Comparison of ENCODE assay signal across 10 cellular contexts in the genomic region with DNA sequence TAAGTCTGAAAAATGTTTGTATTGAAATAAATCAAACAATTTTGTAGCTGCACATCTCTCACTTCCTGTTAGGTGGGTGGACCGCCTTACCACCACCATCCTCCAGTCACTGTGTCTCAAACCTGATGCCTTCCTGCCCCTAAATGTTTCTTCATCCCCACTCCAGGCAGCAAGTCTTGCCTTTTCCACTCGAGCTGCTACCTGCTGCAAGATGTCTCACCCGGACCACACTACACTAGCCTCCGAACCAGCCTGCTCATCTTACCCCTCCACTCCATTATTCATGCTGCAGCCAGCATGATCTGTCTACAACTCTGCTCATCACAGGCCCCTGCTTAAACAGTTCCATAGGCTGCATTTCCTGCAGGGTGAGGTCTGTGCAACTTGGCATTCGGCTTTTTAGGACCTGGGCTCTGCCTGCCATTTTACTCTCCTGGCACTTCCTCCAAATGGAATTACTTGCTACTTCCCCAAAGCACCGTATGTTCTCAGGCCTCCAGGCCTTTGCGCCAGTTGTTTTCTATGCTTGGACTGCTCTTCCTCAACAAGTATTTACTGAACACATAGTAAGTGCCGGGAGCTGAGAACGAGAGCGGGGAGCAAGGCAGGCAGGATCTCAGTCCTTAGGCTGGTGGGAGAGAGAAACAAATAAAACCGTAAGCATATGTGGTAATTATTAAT. TPM values are rescaled to one million over a fixed set of nuclear protein-coding genes. Genes with fewer than 3 reads are reported as not detected.
A peak's percentile ranks its signal among the peaks of the same experiment; 100 is the strongest.
DNase-seq lines count a peak whose midpoint lies in the region; ATAC-seq and TF ChIP-seq lines count a peak whose summit lies in the region.
"Had no signal": no experiment of that assay in that cellular context is flagged by ENCODE, and none has a peak within 500 bp of the region (broad histone marks: within the 10 kb centered on the region; RNA-seq: fewer than 3 reads in every experiment).

No MANE protein-coding gene starts in this region.

- H3K36me3 ChIP-seq in HCT116 (ENCODE audit: control insufficient read depth in 1 of 2, insufficient read depth in 2 of 2, low read length in 2 of 2): peaks cover 16 to 18% of the 10 kb centered on the region in 2 experiments; a peak in 3 of 4 replicates

- H3K36me3 Mint-ChIP-seq in T-helper 17 cell (ENCODE audit: low read depth): peaks cover 5% of the 10 kb centered on the region

- H3K4me1 ChIP-seq in HCT116 (ENCODE audit: control insufficient read depth in 1 of 2, insufficient read depth in 2 of 2, low read length in 2 of 2): peaks cover 11 to 20% of the 10 kb centered on the region in 2 experiments

- CTCF ChIA-PET in HCT116 (lab: Charles Lee): no interaction called here

- no peaks in the 10 kb centered on the region for H3K27me3 ChIP-seq in HCT116 (ENCODE audit: insufficient read depth, low read length)

- peaks cover 18% of the 10 kb centered on the region for H3K4me1 Mint-ChIP-seq in T-helper 17 cell

- H3K4me3 ChIP-seq in HCT116 (replicated peaks in 1 of 2; ENCODE audit: low read depth in 1 of 2, low read length in 2 of 2) (no peak overlapping the region), fibroblast of pulmonary artery (replicated peaks; ENCODE audit: low read depth, low read length) (peak overlapping the region; percentile 32), skeletal muscle cell (ENCODE audit: low read depth, low read length) (peak overlapping the region; percentile 50)

- TSS peak; percentile 31 for BruUV-seq in HCT116 (replicated peaks; lab: Mats Ljungman, UMichigan)

- peaks cover 4% of the 10 kb centered on the region for H3K27me3 Mint-ChIP-seq in T-helper 17 cell

- H3K27ac ChIP-seq in HCT116 (ENCODE audit: low read depth, low read length): no peak overlapping the region

- TF ChIP-seq CTCF in HCT116 (IDR thresholded peaks at IDR 0.05 in 2 of 3, conservative IDR thresholded peaks at IDR 0.05 in 1 of 3; ENCODE audit: borderline replicate concordance in 1 of 3, insufficient read depth in 1 of 3, low read depth in 2 of 3, low read length in 2 of 3) (no peak), fibroblast of pulmonary artery (IDR thresholded peaks at IDR 0.05; ENCODE audit: low read length, missing control alignments) (no peak)

- peak overlapping the region; percentile 82 for H3K4me3 Mint-ChIP-seq in T-helper 17 cell

- H3K9me2 ChIP-seq in HCT116 (ENCODE audit: insufficient read depth): no peaks in the 10 kb centered on the region

- intact Hi-C loops in HCT116 (cut with micrococcal nuclease): no loop called here

- ATAC-seq in HCT116 (no peak), T-helper 17 cell (peak; percentile 9), GM21576 (IDR thresholded peaks at IDR 0.05; ENCODE audit: unreplicated experiment) (no peak), GM21528 (IDR thresholded peaks at IDR 0.05; ENCODE audit: low FRiP score, unreplicated experiment) (no peak)

- TF ChIP-seq RAD21 in HCT116 (IDR thresholded peaks at IDR 0.05; ENCODE audit: low read depth): no peak

- RAD21 ChIA-PET in HCT116 (lab: Charles Lee; ENCODE audit: low non-redundant PET in 1 of 2, low total read pairs in 2 of 2, uncharacterized antibody in 2 of 2, unreplicated experiment in 2 of 2): no interaction called here

- no peaks in the 10 kb centered on the region for H4K20me1 ChIP-seq in HCT116 (ENCODE audit: insufficient read depth)

- H3K4me2 ChIP-seq in HCT116 (ENCODE audit: low read length): no peak overlapping the region

- no peak for DNase-seq in HCT116 (ENCODE audit: low read depth, low spot score)
- DNase-seq in T-helper 17 cell: no peak
- no peak for DNase-seq in fibroblast of pulmonary artery (ENCODE audit: low read depth)
- no peak for DNase-seq in skeletal muscle cell (ENCODE audit: low read depth)
- DNase-seq in NCI-H69 (lab: John Stamatoyannopoulos, UW): no peak
- DNase-seq in stimulated activated CD4-positive, alpha-beta T cell treated with anti-CD3 and anti-CD28 coated beads, Interleukin-4, amount 100 ng/mL, for 1 hour: no peak
- DNase-seq: stimulated activated CD4-positive, alpha-beta T cell treated with anti-CD3 and anti-CD28 coated beads, Interleukin-4, amount 100 ng/mL, for 4 hours had no signal

- H3K9me3 ChIP-seq in HCT116 (ENCODE audit: control insufficient read depth in 1 of 2, insufficient read depth in 1 of 2, low read depth in 1 of 2, low read length in 2 of 2) (no peaks in the 10 kb centered on the region), T-helper 17 cell (ENCODE audit: control insufficient read depth, low read length, poor library complexity, severe bottlenecking) (no peaks in the 10 kb centered on the region)

- POLR2A ChIA-PET in HCT116 (lab: Charles Lee): no interaction called here

- no peak overlapping the region for H3K27ac Mint-ChIP-seq in T-helper 17 cell

- no peak overlapping the region for H3K9ac ChIP-seq in HCT116 (ENCODE audit: low read length)

- no peak for TF ChIP-seq POLR2A in HCT116 (IDR thresholded peaks at IDR 0.05; ENCODE audit: borderline replicate concordance, extremely low read depth, insufficient read depth, insufficient read length)

- H2AFZ ChIP-seq in HCT116 (ENCODE audit: low read depth, low read length, poor library complexity, severe bottlenecking): no peak overlapping the region

- H3K79me2 ChIP-seq in HCT116 (ENCODE audit: insufficient read depth, low read length): peaks cover 8% of the 10 kb centered on the region; the same call in 1 of the 2 replicates

TF ChIP-seq in HCT116, 20 proteins besides CTCF, POLR2A, EP300 and RAD21:
- TF ChIP-seq, protein P1, sequence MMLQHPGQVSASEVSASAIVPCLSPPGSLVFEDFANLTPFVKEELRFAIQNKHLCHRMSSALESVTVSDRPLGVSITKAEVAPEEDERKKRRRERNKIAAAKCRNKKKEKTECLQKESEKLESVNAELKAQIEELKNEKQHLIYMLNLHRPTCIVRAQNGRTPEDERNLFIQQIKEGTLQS (IDR thresholded peaks at IDR 0.05): no peak
- no peak for TF ChIP-seq CBX3 (IDR thresholded peaks at IDR 0.05; ENCODE audit: low read depth)

RNA-seq across cellular contexts. Expression of gene SF3A3, which starts 5.2 kb away (rescaled TPM):
- total RNA-seq in HCT116 (2021; ENCODE audit: unreplicated experiment) (74.4 TPM), T-helper 17 cell (10 to 100 TPM; 43.9 to 48.8 TPM)
- polyA plus RNA-seq in HCT116 (2012): 31.9 and 37.4 TPM in 2 replicates

RNA-seq across cellular contexts. Expression of gene FHL3, which starts 10.3 kb away (rescaled TPM):
- total RNA-seq in HCT116 (2021; ENCODE audit: unreplicated experiment) (22.5 TPM), T-helper 17 cell (1 to 10 TPM; 3.6 to 4.9 TPM)
- polyA plus RNA-seq in HCT116 (2012): 27.5 and 29.5 TPM in 2 replicates

RNA-seq across cellular contexts. Expression of gene UTP11, which starts 17.5 kb away (rescaled TPM):
- 47.5 TPM for total RNA-seq in HCT116 (2021; ENCODE audit: unreplicated experiment)
- polyA plus RNA-seq in HCT116 (2012): 14.0 and 20.2 TPM in 2 replicates
- total RNA-seq in T-helper 17 cell: 10 to 100 TPM in 1 of 2 donors, 1 to 10 TPM in 1; 8.7 to 12.3 TPM

RNA-seq across cellular contexts. Expression of gene INPP5B, which starts 48.2 kb away (rescaled TPM):
- total RNA-seq in HCT116 (2021; ENCODE audit: unreplicated experiment): 20.8 TPM
- polyA plus RNA-seq in HCT116 (2012): 12.0 and 14.9 TPM in 2 replicates
- total RNA-seq in T-helper 17 cell: 10 to 100 TPM; 16.7 to 24.5 TPM

RNA-seq across cellular contexts. Expression of gene POU3F1, which starts 51.6 kb away (rescaled TPM):
- total RNA-seq in HCT116 (2021; ENCODE audit: unreplicated experiment): not detected
- polyA plus RNA-seq in HCT116 (2012): 0.08 TPM in 1 of 2 replicates, not detected in the other
- total RNA-seq in T-helper 17 cell: under 1 TPM in 1 of 2 donors, not detected in 1; 0.17 TPM
- total RNA-seq: NCI-H460 had no signal

Comparison
In these comparisons a context has a peak if more than half of its experiments do, and no peak if none do; other contexts are left out.
1. H3K4me3 ChIP-seq: peak in fibroblast of pulmonary artery (single experiment) and skeletal muscle cell (single experiment); none in HCT116 (0 of 2).